ENCODE assay signal across 17 cellular contexts in genomic region chr17:17033466-17033865, GRCh38.
"Had no signal": no experiment of that assay in that cellular context is flagged by ENCODE, and none has a peak within 500 bp of the region (broad histone marks: within the 10 kb centered on the region; RNA-seq: fewer than 3 reads in every experiment).

No MANE protein-coding gene starts in this region.

- DNase-seq: activated CD4-positive, alpha-beta T cell treated with anti-CD3 and anti-CD28 coated beads for 36 hours; activated CD8-positive, alpha-beta memory T cell treated with anti-CD3 and anti-CD28 coated beads, Interleukin-2, amount 50 U/mL, for 4 hours; activated CD8-positive, alpha-beta T cell treated with anti-CD3 and anti-CD28 coated beads, Interleukin-2, amount 10 ng/mL, durations not matched to agents 7 days and 5 days; activated gamma-delta T cell; activated T-cell treated with anti-CD3 and anti-CD28 coated beads, Interleukin-2, amount 50 U/mL, for 48 hours; dermis blood vessel endothelial cell; gastrocnemius medialis; islet precursor cell; stimulated activated CD4-positive, alpha-beta T cell treated with anti-CD3 and anti-CD28 coated beads, Interleukin-12 subunit alpha, Interleukin-12 subunit beta, amount 100 ng/mL, for 4 hours; stimulated activated CD4-positive, alpha-beta T cell treated with anti-CD3 and anti-CD28 coated beads, Interleukin-2, amount 100 ng/mL, for 24 hours; T-helper 17 cell; uterus had no signal

- H3K9me3 Mint-ChIP-seq: activated naive CD4-positive, alpha-beta T cell treated with anti-CD3 and anti-CD28 coated beads, Interleukin-2, amount 50 U/mL, for 72 hours; memory B cell had no signal

- H3K36me3 Mint-ChIP-seq: activated naive CD4-positive, alpha-beta T cell treated with anti-CD3 and anti-CD28 coated beads, Interleukin-2, amount 50 U/mL, for 72 hours; brain; memory B cell had no signal

- H3K9me3 ChIP-seq: gastrocnemius medialis, left lung, uterus had no signal

- H3K4me1 ChIP-seq: uterus had no signal

- ATAC-seq: activated CD4-positive, alpha-beta T cell treated with anti-CD3 and anti-CD28 coated beads for 36 hours; activated CD8-positive, alpha-beta T cell treated with anti-CD3 and anti-CD28 coated beads, Interleukin-2, amount 10 ng/mL, durations not matched to agents 7 days and 5 days; activated naive CD4-positive, alpha-beta T cell treated with anti-CD3 and anti-CD28 coated beads, Interleukin-2, amount 50 U/mL, for 72 hours; gastrocnemius medialis; left lung; sciatic nerve; T-helper 17 cell had no signal

- H3K27ac Mint-ChIP-seq: activated CD4-positive, alpha-beta T cell treated with anti-CD3 and anti-CD28 coated beads for 36 hours; activated CD8-positive, alpha-beta T cell treated with anti-CD3 and anti-CD28 coated beads, Interleukin-2, amount 10 ng/mL, durations not matched to agents 7 days and 5 days; activated naive CD4-positive, alpha-beta T cell treated with anti-CD3 and anti-CD28 coated beads, Interleukin-2, amount 50 U/mL, for 72 hours; memory B cell; T-helper 17 cell had no signal

- H3K4me3 ChIP-seq: gastrocnemius medialis, left lung, uterus had no signal

- H3K4me3 Mint-ChIP-seq: activated CD4-positive, alpha-beta T cell treated with anti-CD3 and anti-CD28 coated beads for 36 hours; activated CD8-positive, alpha-beta T cell treated with anti-CD3 and anti-CD28 coated beads, Interleukin-2, amount 10 ng/mL, durations not matched to agents 7 days and 5 days; brain; memory B cell; T-helper 17 cell had no signal

- H3K27me3 ChIP-seq: gastrocnemius medialis, left lung, uterus had no signal

- H3K27me3 Mint-ChIP-seq: activated CD4-positive, alpha-beta T cell treated with anti-CD3 and anti-CD28 coated beads for 36 hours; brain; T-helper 17 cell had no signal

- H3K36me3 ChIP-seq: gastrocnemius medialis, left lung, uterus had no signal

- H3K4me1 Mint-ChIP-seq: activated CD4-positive, alpha-beta T cell treated with anti-CD3 and anti-CD28 coated beads for 36 hours had no signal

- H3K27ac ChIP-seq: left lung, uterus had no signal
